10 cellular contexts compared by ENCODE assay signal in the genomic region with DNA sequence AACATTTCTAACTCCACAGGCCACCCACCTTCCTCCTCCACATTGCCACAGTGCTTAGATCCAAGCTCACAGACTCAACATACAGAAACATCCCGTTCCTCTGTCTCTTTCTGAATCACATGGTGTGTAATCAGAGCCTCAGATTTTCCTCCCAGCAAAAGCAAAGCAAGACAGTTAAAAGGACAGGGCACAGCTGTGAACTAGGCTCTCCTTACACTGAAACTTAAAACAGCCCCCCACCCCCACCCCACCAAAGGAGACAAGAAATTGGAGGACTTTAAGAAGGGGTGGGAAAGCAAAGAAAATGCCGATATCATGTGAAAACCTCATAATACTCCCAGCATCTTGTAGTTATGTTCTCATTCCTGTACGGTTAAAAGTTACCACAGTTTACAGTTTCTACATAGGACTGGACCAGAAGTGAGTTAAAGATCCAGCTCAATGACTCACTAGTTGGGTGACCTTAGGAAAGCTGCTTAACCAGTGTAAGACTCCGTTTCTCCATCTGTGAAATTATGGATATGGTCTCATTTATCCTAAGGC. TPM values are rescaled to one million over a fixed set of nuclear protein-coding genes. Genes with fewer than 3 reads are reported as not detected.
DNase-seq lines count a peak whose midpoint lies in the region; ATAC-seq and TF ChIP-seq lines count a peak whose summit lies in the region.
"Had no signal": no experiment of that assay in that cellular context is flagged by ENCODE, and none has a peak within 500 bp of the region (broad histone marks: within the 10 kb centered on the region; RNA-seq: fewer than 3 reads in every experiment).

No MANE protein-coding gene starts in this region.

- H3K27ac ChIP-seq in RWPE2 (ENCODE audit: poor library complexity, severe bottlenecking) (peak overlapping the region; percentile 89), gastrocnemius medialis (peak overlapping the region; percentile 97 to 100 (median 98)), lower lobe of right lung (no peak overlapping the region)

- intact Hi-C loops in gastrocnemius medialis (cut with DNase I; ENCODE audit: low total_unique reads) = loop anchor here (1.0 to 5.0 kb wide), 3 partner anchors 14 to 1844 kb away; a partner anchor contains a TSS
- intact Hi-C loops in lower lobe of right lung (cut with DNase I) = no loop called here

- TF ChIP-seq POLR2A in gastrocnemius medialis (IDR thresholded peaks at IDR 0.05) = peak; percentile 86 to 96

- H3K4me3 ChIP-seq in RWPE2 (ENCODE audit: severe bottlenecking) (no peak overlapping the region), fibroblast of pulmonary artery (replicated peaks; ENCODE audit: low read depth, low read length) (peak overlapping the region; percentile 39), gastrocnemius medialis (peak overlapping the region; percentile 83 to 99 (median 88)), lower lobe of right lung (no peak overlapping the region)

- DNase-seq in ELR (ENCODE audit: low read depth) (peak; percentile 77), RWPE2 (ENCODE audit: low spot score) (no peak), fibroblast of pulmonary artery (ENCODE audit: low read depth) (peak; percentile 69), gastrocnemius medialis (peak; percentile 69 to 72), lower lobe of right lung (no peak), DMS153 treated with DMSO at 0.1 percent for 48 hours (lab: John Stamatoyannopoulos, UW; ENCODE audit: unreplicated experiment) (no peak), NCI-H2029 (lab: John Stamatoyannopoulos, UW) (no peak)
- no peak for DNase-seq in stimulated activated CD4-positive, alpha-beta T cell treated with anti-CD3 and anti-CD28 coated beads, Interleukin-4, amount 100 ng/mL, for 1 hour
- DNase-seq: stimulated activated naive CD4-positive, alpha-beta T cell treated with Interleukin-2 at 50 U/mL for 16 hours had no signal

- ATAC-seq in RWPE2 (ENCODE audit: low read depth) = peak; percentile 15; the same call in 1 of the 3 replicates
- ATAC-seq in gastrocnemius medialis = peak; percentile 39 to 60
- ATAC-seq in lower lobe of right lung = no peak
- ATAC-seq: left lobe of liver had no signal

- TF ChIP-seq CTCF in RWPE2 (IDR thresholded peaks at IDR 0.05; ENCODE audit: poor library complexity, severe bottlenecking) (no peak), fibroblast of pulmonary artery (IDR thresholded peaks at IDR 0.05; ENCODE audit: low read length, missing control alignments) (no peak), gastrocnemius medialis (IDR thresholded peaks at IDR 0.05 in 4 of 5, conservative IDR thresholded peaks at IDR 0.05 in 1 of 5) (no peak), lower lobe of right lung (IDR thresholded peaks at IDR 0.05) (no peak)

- H3K36me3 ChIP-seq in RWPE2 (ENCODE audit: low read depth) (peaks cover 54% of the 10 kb centered on the region), gastrocnemius medialis (peaks cover 6 to 42% of the 10 kb centered on the region in 2 donors), lower lobe of right lung (peaks cover 27% of the 10 kb centered on the region)

- H3K4me1 ChIP-seq in RWPE2 (ENCODE audit: insufficient read depth, poor library complexity, severe bottlenecking) (peaks cover 28% of the 10 kb centered on the region), gastrocnemius medialis (peaks cover 33 to 53% of the 10 kb centered on the region in 2 donors), lower lobe of right lung (peaks cover 54% of the 10 kb centered on the region)

- no peaks in the 10 kb centered on the region for H3K9me3 ChIP-seq in RWPE2 (ENCODE audit: severe bottlenecking)
- H3K9me3 ChIP-seq in gastrocnemius medialis = no peaks in the 10 kb centered on the region
- no peaks in the 10 kb centered on the region for H3K9me3 ChIP-seq in lower lobe of right lung

- in situ Hi-C loops in gastrocnemius medialis (cut with MboI; ENCODE audit: low sequenced_read_pairs in 4 of 4) = loop anchor here in 2 of 4 donors (25.0 kb wide), 2 partner anchors 506 to 1069 kb away; a partner anchor contains a TSS

- H3K27me3 ChIP-seq in RWPE2 (ENCODE audit: insufficient read depth, poor library complexity, severe bottlenecking) (no peaks in the 10 kb centered on the region), gastrocnemius medialis (no peaks in the 10 kb centered on the region), lower lobe of right lung (ENCODE audit: low read depth) (no peaks in the 10 kb centered on the region)

RNA-seq across cellular contexts. Expression of a gene that starts 4.8 kb away (rescaled TPM):
- total RNA-seq in gastrocnemius medialis (1,000 to 10,000 TPM; 3,451 to 6,393 (median 4,786) TPM), lower lobe of right lung (278 TPM)

RNA-seq across cellular contexts. Expression of a gene that starts 44.5 kb away (rescaled TPM):
- total RNA-seq in gastrocnemius medialis (under 1 TPM in 1 of 4 donors, not detected in 3; 0.12 TPM), lower lobe of right lung (0.53 TPM)
- total RNA-seq: left lobe of liver had no signal

Comparison
In these comparisons a context has a peak if more than half of its experiments do, and no peak if none do; other contexts are left out.
1. DNase-seq: peak in ELR (single experiment), fibroblast of pulmonary artery (single experiment) and gastrocnemius medialis (2 of 2); none in RWPE2 (single experiment), stimulated activated CD4-positive, alpha-beta T cell treated with anti-CD3 and anti-CD28 coated beads, Interleukin-4, amount 100 ng/mL, for 1 hour (single experiment), lower lobe of right lung (single experiment), DMS153 treated with DMSO at 0.1 percent for 48 hours (single experiment) and NCI-H2029 (single experiment).
2. ATAC-seq: peak in RWPE2 (single experiment) and gastrocnemius medialis (2 of 2); none in lower lobe of right lung (0 of 2).
3. H3K4me3 ChIP-seq: peak in fibroblast of pulmonary artery (single experiment) and gastrocnemius medialis (4 of 4); none in RWPE2 (single experiment) and lower lobe of right lung (single experiment).
4. RNA of a gene that starts 4.8 kb away (total RNA-seq): 3,451 to 6,393 TPM in gastrocnemius medialis; 278 TPM in lower lobe of right lung (single experiment); every median in the first group is over 10 times any median in the second.